Comparison of ENCODE assay signal across 18 cellular contexts in the genomic region with DNA sequence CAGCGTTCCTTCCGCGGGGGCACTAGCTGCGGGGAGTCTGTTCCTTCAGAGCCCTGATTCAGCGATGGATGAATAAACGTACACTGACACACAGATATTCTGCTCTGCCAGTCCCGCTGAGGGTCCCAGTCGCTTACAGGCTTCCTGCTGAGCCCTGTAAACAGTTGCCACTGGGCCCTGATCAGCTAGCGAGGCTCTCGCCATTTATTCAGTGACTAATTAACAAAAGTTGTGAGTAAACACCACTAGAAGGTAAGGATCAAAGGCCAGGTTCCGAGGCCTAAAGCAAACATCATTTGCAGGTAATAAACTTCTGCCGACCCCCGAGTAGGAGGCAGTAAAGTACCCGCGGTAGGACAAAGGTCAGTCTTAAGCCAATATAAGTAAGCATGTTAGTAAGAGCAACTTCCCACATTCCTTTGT.
A peak's percentile ranks its signal among the peaks of the same experiment; 100 is the strongest.
DNase-seq lines count a peak whose midpoint lies in the region; ATAC-seq, FAIRE-seq and TF ChIP-seq lines count a peak whose summit lies in the region.
"Had no signal": no experiment of that assay in that cellular context is flagged by ENCODE, and none has a peak within 500 bp of the region (broad histone marks: within the 10 kb centered on the region; RNA-seq: fewer than 3 reads in every experiment).

No MANE protein-coding gene starts in this region.

- H3K4me1 Mint-ChIP-seq in type B pancreatic cell (ENCODE audit: unreplicated experiment), result peaks cover 5% of the 10 kb centered on the region
- H3K4me1 Mint-ChIP-seq: activated CD4-positive, alpha-beta memory T cell treated with anti-CD3 and anti-CD28 coated beads, Interleukin-2, amount 10 ng/mL, durations not matched to agents 7 days and 5 days had no signal

- H3K36me3 Mint-ChIP-seq in type B pancreatic cell, result no peaks in the 10 kb centered on the region

- H3K27ac Mint-ChIP-seq in type B pancreatic cell, result peak overlapping the region; percentile 30
- H3K27ac Mint-ChIP-seq: activated CD4-positive, alpha-beta memory T cell treated with anti-CD3 and anti-CD28 coated beads, Interleukin-2, amount 10 ng/mL, durations not matched to agents 7 days and 5 days had no signal

- no peak for FAIRE-seq in bronchial epithelial cell (lab: Jason Lieb, UNC)

- H3K4me3 ChIP-seq in bronchial epithelial cell (ENCODE audit: low read depth, low read length), result no peak overlapping the region
- H3K4me3 ChIP-seq in right lobe of liver, result no peak overlapping the region
- H3K4me3 ChIP-seq in tibial nerve, result no peak overlapping the region
- H3K4me3 ChIP-seq: BLaER1, thoracic aorta had no signal

- no peak overlapping the region for H3K4me3 Mint-ChIP-seq in type B pancreatic cell
- H3K4me3 Mint-ChIP-seq: activated CD4-positive, alpha-beta memory T cell treated with anti-CD3 and anti-CD28 coated beads, Interleukin-2, amount 10 ng/mL, durations not matched to agents 7 days and 5 days had no signal

- TF ChIP-seq CTCF in bronchial epithelial cell (IDR thresholded peaks at IDR 0.05; ENCODE audit: insufficient read depth, low read length, severe bottlenecking), result no peak
- TF ChIP-seq CTCF in right lobe of liver (IDR thresholded peaks at IDR 0.05), result no peak
- no peak for TF ChIP-seq CTCF in type B pancreatic cell (conservative IDR thresholded peaks at IDR 0.05)
- no peak for TF ChIP-seq CTCF in tibial nerve (IDR thresholded peaks at IDR 0.05)

- no peaks in the 10 kb centered on the region for H3K9me3 Mint-ChIP-seq in type B pancreatic cell
- H3K9me3 Mint-ChIP-seq: activated CD4-positive, alpha-beta memory T cell treated with anti-CD3 and anti-CD28 coated beads, Interleukin-2, amount 10 ng/mL, durations not matched to agents 7 days and 5 days had no signal

- peak; percentile 7 for DNase-seq in HuH-7.5 (ENCODE audit: low spot score)
- peak; percentile 9 for DNase-seq in bronchial epithelial cell (ENCODE audit: low read depth)
- peak in 1 of 3 donors; percentile 22 for DNase-seq in right lobe of liver
- no peak for DNase-seq in type B pancreatic cell (ENCODE audit: extremely low spot score, unreplicated experiment)
- DNase-seq in tibial nerve (ENCODE audit: low spot score in 2 of 2), result no peak
- no peak for DNase-seq in NCI-H510A treated with DMSO at 0.1 percent for 48 hours (lab: John Stamatoyannopoulos, UW)
- DNase-seq: activated CD4-positive, alpha-beta memory T cell treated with anti-CD3 and anti-CD28 coated beads, Interleukin-2, amount 10 ng/mL, durations not matched to agents 7 days and 5 days; central memory CD4-positive, alpha-beta T cell; mammary epithelial cell; MM.1S; NCI-H2081; NCI-H526; stimulated activated CD4-positive, alpha-beta T cell treated with anti-CD3 and anti-CD28 coated beads, Interleukin-4, amount 100 ng/mL, for 24 hours; stimulated activated CD8-positive, alpha-beta memory T cell treated with anti-CD3 and anti-CD28 coated beads, Interleukin-4, amount 100 ng/mL, for 48 hours had no signal

- no peaks in the 10 kb centered on the region for H3K27me3 Mint-ChIP-seq in type B pancreatic cell
- H3K27me3 Mint-ChIP-seq: activated CD4-positive, alpha-beta memory T cell treated with anti-CD3 and anti-CD28 coated beads, Interleukin-2, amount 10 ng/mL, durations not matched to agents 7 days and 5 days had no signal

- TF ChIP-seq POLR2A in right lobe of liver (IDR thresholded peaks at IDR 0.05) (no peak), tibial nerve (IDR thresholded peaks at IDR 0.05) (no peak)

- H3K9me3 ChIP-seq in right lobe of liver (no peaks in the 10 kb centered on the region), tibial nerve (peaks cover 0 to 5% (median 0%) of the 10 kb centered on the region in 4 donors)
- H3K9me3 ChIP-seq: BLaER1, thoracic aorta had no signal

- H3K27ac ChIP-seq in right lobe of liver, result no peak overlapping the region
- H3K27ac ChIP-seq in tibial nerve, result no peak overlapping the region
- H3K27ac ChIP-seq: BLaER1, thoracic aorta had no signal

- intact Hi-C loops in right lobe of liver (cut with DNase I), result no loop called here

- no peaks in the 10 kb centered on the region for H3K36me3 ChIP-seq in bronchial epithelial cell (ENCODE audit: control insufficient read depth, insufficient read depth, low read length)
- no peaks in the 10 kb centered on the region for H3K36me3 ChIP-seq in right lobe of liver
- H3K36me3 ChIP-seq in tibial nerve, result no peaks in the 10 kb centered on the region
- H3K36me3 ChIP-seq: BLaER1, thoracic aorta had no signal

- peak; percentile 36 to 91 (median 68) for ATAC-seq in right lobe of liver
- ATAC-seq in HG03521 (IDR thresholded peaks at IDR 0.05; ENCODE audit: unreplicated experiment), result no peak
- ATAC-seq: HCT116 had no signal

- no peak for TF ChIP-seq EP300 in tibial nerve (IDR thresholded peaks at IDR 0.05)

- H3K4me1 ChIP-seq in right lobe of liver (peaks cover 0 to 7% (median 0%) of the 10 kb centered on the region in 4 donors), tibial nerve (no peaks in the 10 kb centered on the region)
- H3K4me1 ChIP-seq: BLaER1 had no signal

- H3K27me3 ChIP-seq in bronchial epithelial cell (ENCODE audit: control insufficient read depth, insufficient read depth, low read length) (no peaks in the 10 kb centered on the region), right lobe of liver (no peaks in the 10 kb centered on the region), tibial nerve (no peaks in the 10 kb centered on the region)
- H3K27me3 ChIP-seq: BLaER1 had no signal

- WGBS in right lobe of liver (ENCODE audit: insufficient coverage, low coverage, low lambda C conversion rate, missing lambda C conversion rate), result 11% methylated on average over 12 of the region's 15 CpGs
- WGBS in tibial nerve, 2 donors, result 24 to 31% methylated on average over 15 of the region's 15 CpGs

Comparison
In these comparisons a context has a peak if more than half of its experiments do, and no peak if none do; other contexts are left out.
1. DNase-seq: peak in HuH-7.5 (single experiment) and bronchial epithelial cell (single experiment); none in type B pancreatic cell (single experiment), tibial nerve (0 of 2) and NCI-H510A treated with DMSO at 0.1 percent for 48 hours (single experiment).